In genomic region chrX:9018332-9018731, GRCh38 we compare ENCODE assay signal across 10 cellular contexts. TPM values are rescaled to one million over a fixed set of nuclear protein-coding genes. Genes with fewer than 3 reads are reported as not detected.
"Had no signal": no experiment of that assay in that cellular context is flagged by ENCODE, and none has a peak within 500 bp of the region (broad histone marks: within the 10 kb centered on the region; RNA-seq: fewer than 3 reads in every experiment).

No MANE protein-coding gene starts in this region.

RNA-seq across cellular contexts. Expression of gene FAM9B, which starts 15.6 kb away (rescaled TPM):
- total RNA-seq: stomach, subcutaneous adipose tissue, suprapubic skin, temporal lobe, thoracic aorta, thyroid gland, tibial nerve, transverse colon, vagina had no signal
- polyA plus RNA-seq: stomach, urinary bladder had no signal
